In the genomic region with DNA sequence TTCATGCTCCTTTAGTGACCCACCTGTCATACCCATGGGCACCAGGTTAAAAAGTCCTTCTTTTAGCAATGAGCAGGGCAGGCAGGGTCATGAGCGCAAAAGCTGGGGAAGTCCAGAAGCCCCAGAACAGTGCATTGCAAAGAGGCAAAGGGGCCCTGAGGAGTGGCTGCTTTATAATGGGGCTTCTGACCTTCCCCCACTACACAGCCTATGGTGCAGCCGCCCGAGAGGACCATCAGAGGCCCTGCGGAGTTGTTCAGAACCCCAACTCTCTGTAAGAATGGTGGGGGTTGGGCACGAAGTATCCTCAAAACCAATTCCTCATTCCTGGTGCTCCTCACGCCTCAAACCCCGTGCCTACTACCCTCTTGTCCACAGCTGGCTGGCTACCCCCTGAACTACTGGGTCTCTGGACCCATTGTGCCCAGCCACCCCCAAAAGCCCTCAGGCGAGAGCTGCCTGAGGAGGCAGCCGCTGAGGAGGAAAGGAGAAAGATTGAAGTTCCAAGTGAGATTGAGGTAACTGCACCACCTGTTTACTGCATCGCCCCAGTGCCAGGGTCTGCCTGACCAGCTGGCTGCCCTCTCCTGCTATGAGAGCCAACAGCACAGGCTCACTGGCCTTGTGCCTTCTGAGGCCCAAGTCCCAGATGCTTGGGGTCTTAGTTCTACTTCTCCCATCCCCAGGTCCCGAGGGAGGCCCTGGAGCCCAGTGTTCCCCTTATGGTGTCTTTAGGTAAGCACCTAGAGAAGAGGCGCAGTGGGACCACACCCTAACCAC, we compare ENCODE assay signal across 15 cellular contexts. TPM values are rescaled to one million over a fixed set of nuclear protein-coding genes. Genes with fewer than 3 reads are reported as not detected.
DNase-seq lines count a peak whose midpoint lies in the region; ATAC-seq and TF ChIP-seq lines count a peak whose summit lies in the region.
"Had no signal": no experiment of that assay in that cellular context is flagged by ENCODE, and none has a peak within 500 bp of the region (broad histone marks: within the 10 kb centered on the region; RNA-seq: fewer than 3 reads in every experiment).

No MANE protein-coding gene starts in this region.

- H3K4me1 Mint-ChIP-seq in activated CD4-positive, alpha-beta memory T cell treated with anti-CD3 and anti-CD28 coated beads for 36 hours (ENCODE audit: low read depth): peaks cover 3% of the 10 kb centered on the region
- peaks cover 13% of the 10 kb centered on the region for H3K4me1 Mint-ChIP-seq in activated CD4-positive, alpha-beta memory T cell treated with anti-CD3 and anti-CD28 coated beads, Interleukin-2, amount 10 ng/mL, durations not matched to agents 7 days and 5 days
- H3K4me1 Mint-ChIP-seq in glutamatergic neuron (ENCODE audit: low read depth, unreplicated experiment): peaks cover 8% of the 10 kb centered on the region

- peaks cover 17 to 31% of the 10 kb centered on the region in 2 donors for H3K36me3 ChIP-seq in stomach smooth muscle (ENCODE audit: control insufficient read depth in 2 of 2, insufficient read depth in 2 of 2, low read length in 2 of 2)

- no peak overlapping the region for H3K4me3 Mint-ChIP-seq in activated CD4-positive, alpha-beta memory T cell treated with anti-CD3 and anti-CD28 coated beads for 36 hours
- H3K4me3 Mint-ChIP-seq in activated CD4-positive, alpha-beta memory T cell treated with anti-CD3 and anti-CD28 coated beads, Interleukin-2, amount 10 ng/mL, durations not matched to agents 7 days and 5 days: no peak overlapping the region
- H3K4me3 Mint-ChIP-seq in glutamatergic neuron (ENCODE audit: unreplicated experiment): no peak overlapping the region
- H3K4me3 Mint-ChIP-seq: activated naive CD4-positive, alpha-beta T cell treated with anti-CD3 and anti-CD28 coated beads for 36 hours; naive thymus-derived CD4-positive, alpha-beta T cell had no signal

- no peak for ATAC-seq in GM18907 (IDR thresholded peaks at IDR 0.05; ENCODE audit: unreplicated experiment)
- ATAC-seq: naive thymus-derived CD4-positive, alpha-beta T cell; upper lobe of right lung had no signal

- H3K27ac ChIP-seq in stomach smooth muscle (ENCODE audit: low read length): peak overlapping the region; percentile 76
- H3K27ac ChIP-seq: A549, HL-60, upper lobe of right lung had no signal

- H3K9me3 Mint-ChIP-seq in activated CD4-positive, alpha-beta memory T cell treated with anti-CD3 and anti-CD28 coated beads for 36 hours: no peaks in the 10 kb centered on the region
- no peaks in the 10 kb centered on the region for H3K9me3 Mint-ChIP-seq in activated CD4-positive, alpha-beta memory T cell treated with anti-CD3 and anti-CD28 coated beads, Interleukin-2, amount 10 ng/mL, durations not matched to agents 7 days and 5 days
- peaks cover 7% of the 10 kb centered on the region for H3K9me3 Mint-ChIP-seq in glutamatergic neuron (ENCODE audit: unreplicated experiment)
- H3K9me3 Mint-ChIP-seq: activated naive CD4-positive, alpha-beta T cell treated with anti-CD3 and anti-CD28 coated beads for 36 hours had no signal

- peaks cover 34% of the 10 kb centered on the region for H3K36me3 Mint-ChIP-seq in activated CD4-positive, alpha-beta memory T cell treated with anti-CD3 and anti-CD28 coated beads for 36 hours
- peaks cover 65% of the 10 kb centered on the region for H3K36me3 Mint-ChIP-seq in activated CD4-positive, alpha-beta memory T cell treated with anti-CD3 and anti-CD28 coated beads, Interleukin-2, amount 10 ng/mL, durations not matched to agents 7 days and 5 days (ENCODE audit: low read depth)
- no peaks in the 10 kb centered on the region for H3K36me3 Mint-ChIP-seq in glutamatergic neuron (ENCODE audit: unreplicated experiment)

- no peak for TF ChIP-seq CTCF in glutamatergic neuron (IDR thresholded peaks at IDR 0.05; ENCODE audit: partially characterized antibody, unreplicated experiment)

- peaks cover 6% of the 10 kb centered on the region for H3K4me1 ChIP-seq in stomach smooth muscle (ENCODE audit: control insufficient read depth, insufficient read depth, low read length)
- H3K4me1 ChIP-seq: A549, upper lobe of right lung had no signal

- no peak overlapping the region for H3K9ac ChIP-seq in stomach smooth muscle (ENCODE audit: low read length in 2 of 2)

- no peaks in the 10 kb centered on the region for H3K9me3 ChIP-seq in stomach smooth muscle (ENCODE audit: control insufficient read depth in 2 of 2, low read length in 2 of 2)
- H3K9me3 ChIP-seq: A549, left ventricle myocardium inferior, upper lobe of right lung had no signal

- CTCF ChIA-PET in activated CD4-positive, alpha-beta memory T cell treated with anti-CD3 and anti-CD28 coated beads for 36 hours (lab: Charles Lee): interaction anchor here (3.5 kb wide), 1 partner anchor 18 kb away, joined by 14 read pairs; the partner anchor contains the start of gene IRF9
- CTCF ChIA-PET in activated CD4-positive, alpha-beta memory T cell treated with anti-CD3 and anti-CD28 coated beads, Interleukin-2, amount 10 ng/mL, durations not matched to agents 7 days and 5 days (lab: Charles Lee): interaction anchor here (2.6 kb wide), 1 partner anchor 17 kb away, joined by 10 read pairs; the partner anchor contains the start of gene IRF9

- no peaks in the 10 kb centered on the region for H3K27me3 ChIP-seq in stomach smooth muscle (ENCODE audit: control insufficient read depth in 1 of 2, insufficient read depth in 2 of 2, low read length in 2 of 2)
- H3K27me3 ChIP-seq: upper lobe of right lung had no signal

- H3K4me3 ChIP-seq in stomach smooth muscle (ENCODE audit: low read length in 2 of 2): no peak overlapping the region
- H3K4me3 ChIP-seq: A549, left ventricle myocardium inferior, upper lobe of right lung had no signal

- intact Hi-C loops in activated CD4-positive, alpha-beta memory T cell treated with anti-CD3 and anti-CD28 coated beads for 36 hours (cut with micrococcal nuclease): no loop called here

- peak overlapping the region; percentile 28 for H3K27ac Mint-ChIP-seq in activated CD4-positive, alpha-beta memory T cell treated with anti-CD3 and anti-CD28 coated beads for 36 hours
- H3K27ac Mint-ChIP-seq in activated CD4-positive, alpha-beta memory T cell treated with anti-CD3 and anti-CD28 coated beads, Interleukin-2, amount 10 ng/mL, durations not matched to agents 7 days and 5 days: no peak overlapping the region
- peak overlapping the region; percentile 43 for H3K27ac Mint-ChIP-seq in glutamatergic neuron (ENCODE audit: unreplicated experiment)
- H3K27ac Mint-ChIP-seq: activated naive CD4-positive, alpha-beta T cell treated with anti-CD3 and anti-CD28 coated beads for 36 hours had no signal

- no peaks in the 10 kb centered on the region for H3K27me3 Mint-ChIP-seq in activated CD4-positive, alpha-beta memory T cell treated with anti-CD3 and anti-CD28 coated beads for 36 hours
- H3K27me3 Mint-ChIP-seq in activated CD4-positive, alpha-beta memory T cell treated with anti-CD3 and anti-CD28 coated beads, Interleukin-2, amount 10 ng/mL, durations not matched to agents 7 days and 5 days: no peaks in the 10 kb centered on the region
- peaks cover 5% of the 10 kb centered on the region for H3K27me3 Mint-ChIP-seq in glutamatergic neuron (ENCODE audit: unreplicated experiment)
- H3K27me3 Mint-ChIP-seq: naive thymus-derived CD4-positive, alpha-beta T cell had no signal

- POLR2A ChIA-PET in activated CD4-positive, alpha-beta memory T cell treated with anti-CD3 and anti-CD28 coated beads for 36 hours (lab: Charles Lee): interaction anchor here (0.6 to 3.5 kb wide), 2 partner anchors 9 to 43 kb away, joined by 3 to 12 read pairs; partner anchors contain the start of genes IPO4 and PSME1
- POLR2A ChIA-PET in activated CD4-positive, alpha-beta memory T cell treated with anti-CD3 and anti-CD28 coated beads, Interleukin-2, amount 10 ng/mL, durations not matched to agents 7 days and 5 days (lab: Charles Lee): interaction anchor here (1.1 to 21.9 kb wide), 5 partner anchors 8 to 37 kb away, joined by 3 to 456 read pairs (median 11); partner anchors contain the start of genes IPO4, IRF9, MDP1 and REC8

- no peak for DNase-seq in activated CD4-positive, alpha-beta memory T cell treated with anti-CD3 and anti-CD28 coated beads for 36 hours
- DNase-seq in activated CD4-positive, alpha-beta memory T cell treated with anti-CD3 and anti-CD28 coated beads, Interleukin-2, amount 10 ng/mL, durations not matched to agents 7 days and 5 days: no peak
- DNase-seq in glutamatergic neuron (no peak), retina (no peak)
- DNase-seq: activated naive CD4-positive, alpha-beta T cell treated with anti-CD3 and anti-CD28 coated beads for 36 hours; Karpas-422; left ventricle myocardium inferior; naive thymus-derived CD4-positive, alpha-beta T cell; stimulated activated CD4-positive, alpha-beta T cell treated with anti-CD3 and anti-CD28 coated beads, Interleukin-2, amount 100 ng/mL, for 24 hours; stimulated activated CD8-positive, alpha-beta memory T cell treated with anti-CD3 and anti-CD28 coated beads, Interleukin-4, amount 100 ng/mL, for 48 hours; upper lobe of right lung had no signal

RNA-seq across cellular contexts. Expression of gene REC8, which starts 6.7 kb away (rescaled TPM):
- total RNA-seq in activated CD4-positive, alpha-beta memory T cell treated with anti-CD3 and anti-CD28 coated beads for 36 hours: 10 to 100 TPM; 24.9 to 27.9 TPM
- total RNA-seq in activated CD4-positive, alpha-beta memory T cell treated with anti-CD3 and anti-CD28 coated beads, Interleukin-2, amount 10 ng/mL, durations not matched to agents 7 days and 5 days: 10 to 100 TPM; 48.0 to 51.9 TPM
- 136 TPM for total RNA-seq in glutamatergic neuron (ENCODE audit: unreplicated experiment)

RNA-seq across cellular contexts. Expression of gene IPO4, which starts 10.0 kb away (rescaled TPM):
- total RNA-seq in activated CD4-positive, alpha-beta memory T cell treated with anti-CD3 and anti-CD28 coated beads for 36 hours: 10 to 100 TPM; 69.5 to 72.6 TPM
- total RNA-seq in activated CD4-positive, alpha-beta memory T cell treated with anti-CD3 and anti-CD28 coated beads, Interleukin-2, amount 10 ng/mL, durations not matched to agents 7 days and 5 days: 10 to 100 TPM; 24.0 to 26.2 TPM
- 25.5 TPM for total RNA-seq in glutamatergic neuron (ENCODE audit: unreplicated experiment)

RNA-seq across cellular contexts. Expression of gene TM9SF1, which starts 16.7 kb away (rescaled TPM):
- total RNA-seq in activated CD4-positive, alpha-beta memory T cell treated with anti-CD3 and anti-CD28 coated beads for 36 hours: 10 to 100 TPM; 23.7 to 26.7 TPM
- 10 to 100 TPM; 30.8 to 35.1 TPM for total RNA-seq in activated CD4-positive, alpha-beta memory T cell treated with anti-CD3 and anti-CD28 coated beads, Interleukin-2, amount 10 ng/mL, durations not matched to agents 7 days and 5 days
- 35.0 TPM for total RNA-seq in glutamatergic neuron (ENCODE audit: unreplicated experiment)

RNA-seq across cellular contexts. Expression of gene IRF9, which starts 17.5 kb away (rescaled TPM):
- 100 to 1,000 TPM; 158 to 172 TPM for total RNA-seq in activated CD4-positive, alpha-beta memory T cell treated with anti-CD3 and anti-CD28 coated beads for 36 hours
- total RNA-seq in activated CD4-positive, alpha-beta memory T cell treated with anti-CD3 and anti-CD28 coated beads, Interleukin-2, amount 10 ng/mL, durations not matched to agents 7 days and 5 days: 100 to 1,000 TPM; 262 to 267 TPM
- total RNA-seq in glutamatergic neuron (ENCODE audit: unreplicated experiment): 31.0 TPM

RNA-seq across cellular contexts. Expression of gene TSSK4, which starts 26.9 kb away (rescaled TPM):
- under 1 TPM in 1 of 2 experiments, not detected in 1; 0.50 TPM for total RNA-seq in activated CD4-positive, alpha-beta memory T cell treated with anti-CD3 and anti-CD28 coated beads for 36 hours
- total RNA-seq in activated CD4-positive, alpha-beta memory T cell treated with anti-CD3 and anti-CD28 coated beads, Interleukin-2, amount 10 ng/mL, durations not matched to agents 7 days and 5 days: under 1 TPM; 0.48 to 0.76 TPM
- not detected for total RNA-seq in glutamatergic neuron (ENCODE audit: unreplicated experiment)
- total RNA-seq: activated naive CD4-positive, alpha-beta T cell treated with anti-CD3 and anti-CD28 coated beads for 36 hours; left ventricle myocardium inferior; upper lobe of right lung had no signal
